In the genomic region with DNA sequence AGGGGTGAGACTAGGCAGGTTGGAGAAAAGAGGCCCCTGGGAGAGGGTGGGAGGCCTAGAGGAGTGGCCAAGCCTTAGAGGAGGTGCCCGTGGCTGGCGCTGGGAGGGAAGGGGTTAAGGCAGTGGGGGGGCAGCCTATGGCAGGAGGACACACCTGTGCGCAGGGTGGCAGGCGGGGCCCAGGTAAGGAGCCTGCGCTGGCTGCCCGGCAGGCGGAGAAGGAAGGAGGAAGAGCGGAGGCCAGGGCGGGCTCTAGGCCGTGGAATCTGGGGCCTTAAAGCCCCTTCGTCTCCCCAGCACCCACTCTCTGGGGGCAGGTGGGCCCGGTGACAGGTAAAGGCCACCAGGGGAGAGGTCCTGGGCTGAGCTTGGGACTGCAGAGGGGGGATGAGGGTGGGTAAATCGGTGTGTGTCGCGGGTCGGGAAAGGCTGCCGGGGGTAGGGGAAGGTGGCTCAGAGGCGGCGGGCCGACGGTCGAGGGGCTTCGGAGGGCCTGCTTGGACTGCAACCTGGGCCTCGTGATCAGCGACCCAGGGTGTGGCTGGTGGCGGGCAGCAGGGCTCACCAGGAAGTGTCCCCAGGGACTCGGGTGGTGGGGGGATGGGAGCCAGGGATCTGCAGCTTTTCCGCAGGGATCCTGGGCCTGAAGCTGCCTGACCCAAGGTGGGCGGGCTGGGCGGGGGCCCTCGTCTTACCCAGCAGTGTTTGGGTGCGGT, we compare ENCODE assay signal across 1 cellular context.
TF ChIP-seq lines count a peak whose summit lies in the region.

No MANE protein-coding gene starts in this region.

TF ChIP-seq in SK-N-SH treated with all-trans-retinoic acid at 6 μM for 48 hours, 23 proteins besides CTCF, POLR2A, EP300 and RAD21 (continued from another document):
- TF ChIP-seq ZNF565 (CRISPR knock-in tag; conservative IDR thresholded peaks at IDR 0.05; ENCODE audit: low read depth): no peak
- TF ChIP-seq, protein P1, sequence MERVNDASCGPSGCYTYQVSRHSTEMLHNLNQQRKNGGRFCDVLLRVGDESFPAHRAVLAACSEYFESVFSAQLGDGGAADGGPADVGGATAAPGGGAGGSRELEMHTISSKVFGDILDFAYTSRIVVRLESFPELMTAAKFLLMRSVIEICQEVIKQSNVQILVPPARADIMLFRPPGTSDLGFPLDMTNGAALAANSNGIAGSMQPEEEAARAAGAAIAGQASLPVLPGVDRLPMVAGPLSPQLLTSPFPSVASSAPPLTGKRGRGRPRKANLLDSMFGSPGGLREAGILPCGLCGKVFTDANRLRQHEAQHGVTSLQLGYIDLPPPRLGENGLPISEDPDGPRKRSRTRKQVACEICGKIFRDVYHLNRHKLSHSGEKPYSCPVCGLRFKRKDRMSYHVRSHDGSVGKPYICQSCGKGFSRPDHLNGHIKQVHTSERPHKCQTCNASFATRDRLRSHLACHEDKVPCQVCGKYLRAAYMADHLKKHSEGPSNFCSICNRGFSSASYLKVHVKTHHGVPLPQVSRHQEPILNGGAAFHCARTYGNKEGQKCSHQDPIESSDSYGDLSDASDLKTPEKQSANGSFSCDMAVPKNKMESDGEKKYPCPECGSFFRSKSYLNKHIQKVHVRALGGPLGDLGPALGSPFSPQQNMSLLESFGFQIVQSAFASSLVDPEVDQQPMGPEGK (CRISPR knock-in tag; IDR thresholded peaks at IDR 0.05; ENCODE audit: borderline replicate concordance): no peak
- no peak for TF ChIP-seq ZC3H10 (CRISPR knock-in tag; IDR thresholded peaks at IDR 0.05)
- TF ChIP-seq TOX (CRISPR knock-in tag; IDR thresholded peaks at IDR 0.05; ENCODE audit: borderline replicate concordance): no peak
TF ChIP-seq in SK-N-SH treated with all-trans-retinoic acid at 6 μM for 48 hours: peak in this region for 0.
